In genomic region chr2:237642030-237642700, GRCh38 we compare ENCODE assay signal across 28 cellular contexts. TPM values are rescaled to one million over a fixed set of nuclear protein-coding genes. Genes with fewer than 3 reads are reported as not detected.
"Had no signal": no experiment of that assay in that cellular context is flagged by ENCODE, and none has a peak within 500 bp of the region (broad histone marks: within the 10 kb centered on the region; RNA-seq: fewer than 3 reads in every experiment).

No MANE protein-coding gene starts in this region.

- H3K27me3 Mint-ChIP-seq: activated naive CD8-positive, alpha-beta T cell; progenitor cell of endocrine pancreas; stimulated activated naive CD8-positive, alpha-beta T cell treated with anti-CD3 and anti-CD28 coated beads, Interleukin-15, amount 100 ng/mL, for 72 hours; type B pancreatic cell had no signal

- H3K9me3 Mint-ChIP-seq: natural killer cell treated with Interleukin-12 subunit alpha and Interleukin-12 subunit beta and Interleukin-15 and Interleukin-18, amount 100 ng/mL, for 72 hours; stimulated activated naive CD8-positive, alpha-beta T cell treated with anti-CD3 and anti-CD28 coated beads, Interleukin-15, amount 100 ng/mL, for 72 hours had no signal

- H3K9me3 ChIP-seq: body of pancreas, heart right ventricle, left lung, lower lobe of right lung, mucosa of descending colon, neutrophil, uterus had no signal

- H3K27me3 ChIP-seq: body of pancreas, heart right ventricle, left lung, uterus had no signal

- H3K4me3 Mint-ChIP-seq: activated naive CD8-positive, alpha-beta T cell; natural killer cell treated with Interleukin-12 subunit alpha and Interleukin-12 subunit beta and Interleukin-15 and Interleukin-18, amount 100 ng/mL, for 72 hours; stimulated activated memory B cell treated with anti-CD40 and anti-IgM and Interleukin-4, amounts not matched to agents 10 μg/mL and 1 μg/mL and 100 μg/mL, for 72 hours; stimulated activated naive CD8-positive, alpha-beta T cell treated with anti-CD3 and anti-CD28 coated beads, Interleukin-15, amount 100 ng/mL, for 72 hours; type B pancreatic cell had no signal

- H3K27ac Mint-ChIP-seq: activated naive CD8-positive, alpha-beta T cell; natural killer cell treated with Interleukin-12 subunit alpha and Interleukin-12 subunit beta and Interleukin-15 and Interleukin-18, amount 100 ng/mL, for 72 hours; progenitor cell of endocrine pancreas; stimulated activated memory B cell treated with anti-CD40 and anti-IgM and Interleukin-4, amounts not matched to agents 10 μg/mL and 1 μg/mL and 100 μg/mL, for 72 hours; stimulated activated naive CD8-positive, alpha-beta T cell treated with anti-CD3 and anti-CD28 coated beads, Interleukin-15, amount 100 ng/mL, for 72 hours; type B pancreatic cell had no signal

- H3K36me3 ChIP-seq: neutrophil, uterus had no signal

- H3K4me1 ChIP-seq: left lung, lower lobe of right lung, uterus had no signal

- ATAC-seq: body of pancreas; heart right ventricle; left lung; lower lobe of right lung; mucosa of descending colon; natural killer cell treated with Interleukin-12 subunit alpha and Interleukin-12 subunit beta and Interleukin-15 and Interleukin-18, amount 100 ng/mL, for 72 hours; sciatic nerve; stimulated activated memory B cell treated with anti-CD40 and anti-IgM and Interleukin-4, amounts not matched to agents 10 μg/mL and 1 μg/mL and 100 μg/mL, for 72 hours; stimulated activated naive CD8-positive, alpha-beta T cell treated with anti-CD3 and anti-CD28 coated beads, Interleukin-15, amount 100 ng/mL, for 72 hours had no signal

- H3K36me3 Mint-ChIP-seq: activated naive CD8-positive, alpha-beta T cell; natural killer cell treated with Interleukin-12 subunit alpha and Interleukin-12 subunit beta and Interleukin-15 and Interleukin-18, amount 100 ng/mL, for 72 hours; stimulated activated memory B cell treated with anti-CD40 and anti-IgM and Interleukin-4, amounts not matched to agents 10 μg/mL and 1 μg/mL and 100 μg/mL, for 72 hours had no signal

- DNase-seq: activated CD4-positive, alpha-beta T cell treated with anti-CD3 and anti-CD28 coated beads for 1 hour; activated effector memory CD4-positive, alpha-beta T cell treated with Interleukin-2 at 50 U/mL for 16 hours; activated naive CD4-positive, alpha-beta T cell treated with Interleukin-2 at 50 U/mL for 16 hours; body of pancreas; cerebellar nuclear complex; cortex of kidney; foreskin fibroblast; heart right ventricle; kidney glomerular epithelial cell; left lung; lower lobe of right lung; mucosa of descending colon; retina; small intestine; stimulated activated CD4-positive, alpha-beta T cell treated with anti-CD3 and anti-CD28 coated beads, Interleukin-4, amount 100 ng/mL, for 24 hours; stimulated activated naive CD8-positive, alpha-beta T cell treated with anti-CD3 and anti-CD28 coated beads, Interleukin-15, amount 100 ng/mL, for 72 hours; substantia nigra; T-helper 2 cell; uterus had no signal

- H3K27ac ChIP-seq: body of pancreas, cardiac muscle cell, left lung, lower lobe of right lung, neutrophil, uterus had no signal

- H3K4me3 ChIP-seq: body of pancreas, cardiac muscle cell, heart right ventricle, left lung, lower lobe of right lung, mucosa of descending colon, uterus had no signal

- FAIRE-seq: endothelial cell of umbilical vein, small intestine had no signal

RNA-seq across cellular contexts. Expression of gene RAB17, which starts 51.6 kb away (rescaled TPM):
- total RNA-seq: natural killer cell treated with Interleukin-12 subunit alpha and Interleukin-12 subunit beta and Interleukin-15 and Interleukin-18, amount 100 ng/mL, for 72 hours had no signal
